14 cellular contexts compared by ENCODE assay signal in genomic region chr6:49454787-49455709, GRCh38. TPM values are rescaled to one million over a fixed set of nuclear protein-coding genes. Genes with fewer than 3 reads are reported as not detected.
DNase-seq lines count a peak whose midpoint lies in the region; ATAC-seq and TF ChIP-seq lines count a peak whose summit lies in the region.
"Had no signal": no experiment of that assay in that cellular context is flagged by ENCODE, and none has a peak within 500 bp of the region (broad histone marks: within the 10 kb centered on the region; RNA-seq: fewer than 3 reads in every experiment).

No MANE protein-coding gene starts in this region.

- TF ChIP-seq CTCF in GM06990 (IDR thresholded peaks at IDR 0.05; ENCODE audit: insufficient read depth, low read length, poor library complexity, severe bottlenecking) (no peak), Peyer's patch (IDR thresholded peaks at IDR 0.05) (no peak)

- DNase-seq in GM06990 (ENCODE audit: extremely low read depth, insufficient read length) (no peak), DMS79 treated with DMSO at 0.1 percent for 48 hours (lab: John Stamatoyannopoulos, UW) (no peak), DMS53 (lab: John Stamatoyannopoulos, UW) (no peak), Peyer's patch (no peak), dermis blood vessel endothelial cell (no peak)
- DNase-seq: activated CD8-positive, alpha-beta T cell treated with anti-CD3 and anti-CD28 coated beads for 36 hours; BE2C; hypothalamus; sigmoid colon had no signal

- ATAC-seq in GM18909 (IDR thresholded peaks at IDR 0.05; ENCODE audit: poor library complexity, unreplicated experiment) = peak; percentile 82
- peak; percentile 74 for ATAC-seq in HG02571 (IDR thresholded peaks at IDR 0.05; ENCODE audit: unreplicated experiment)
- peak; percentile 67 for ATAC-seq in HG03159 (IDR thresholded peaks at IDR 0.05; ENCODE audit: unreplicated experiment)
- ATAC-seq: activated CD8-positive, alpha-beta T cell treated with anti-CD3 and anti-CD28 coated beads for 36 hours; Panc1 had no signal

- peak overlapping the region; percentile 40 for H3K4me3 ChIP-seq in GM06990 (replicated peaks; ENCODE audit: low read depth, low read length)
- no peak overlapping the region for H3K4me3 ChIP-seq in Peyer's patch
- H3K4me3 ChIP-seq: sigmoid colon had no signal

- no peaks in the 10 kb centered on the region; the same call in 1 of the 2 replicates for H3K36me3 ChIP-seq in GM06990 (ENCODE audit: control insufficient read depth, insufficient read depth, low read length)
- H3K36me3 ChIP-seq in Peyer's patch = peaks cover 0 to 57% (median 0%) of the 10 kb centered on the region in 3 donors
- H3K36me3 ChIP-seq: BE2C had no signal

- no peak overlapping the region for H3K27ac ChIP-seq in Peyer's patch
- H3K27ac ChIP-seq: sigmoid colon had no signal

- H3K4me1 ChIP-seq in Peyer's patch = no peaks in the 10 kb centered on the region
- H3K4me1 ChIP-seq: BE2C had no signal

- no peaks in the 10 kb centered on the region for H3K9me3 ChIP-seq in Peyer's patch
- H3K9me3 ChIP-seq: BE2C, sigmoid colon had no signal

- H3K27me3 ChIP-seq in GM06990 (replicated peaks; ENCODE audit: control insufficient read depth, insufficient read depth, low read length) (no peaks in the 10 kb centered on the region), Peyer's patch (no peaks in the 10 kb centered on the region)
- H3K27me3 ChIP-seq: BE2C, sigmoid colon had no signal

- TF ChIP-seq POLR2A in Peyer's patch (IDR thresholded peaks at IDR 0.05) = no peak

RNA-seq across cellular contexts. Expression of gene MMUT, which starts 8.0 kb away (rescaled TPM):
- total RNA-seq in Peyer's patch = 10 to 100 TPM; 10.7 to 24.5 (median 16.9) TPM
- 11.1 and 23.3 TPM in 2 replicates for total RNA-seq in dermis blood vessel endothelial cell

RNA-seq across cellular contexts. Expression of gene CENPQ, which starts 8.1 kb away (rescaled TPM):
- total RNA-seq in Peyer's patch = 1 to 10 TPM in 3 of 4 donors, under 1 TPM in 1; 0.88 to 5.8 (median 1.6) TPM
- total RNA-seq in dermis blood vessel endothelial cell = 5.1 and 8.7 TPM in 2 replicates

RNA-seq across cellular contexts. Expression of gene GLYATL3, which starts 44.7 kb away (rescaled TPM):
- total RNA-seq in Peyer's patch (not detected), dermis blood vessel endothelial cell (not detected in 2 replicates)
- total RNA-seq: activated CD8-positive, alpha-beta T cell treated with anti-CD3 and anti-CD28 coated beads for 36 hours; liver; sigmoid colon had no signal
